In the genomic region with DNA sequence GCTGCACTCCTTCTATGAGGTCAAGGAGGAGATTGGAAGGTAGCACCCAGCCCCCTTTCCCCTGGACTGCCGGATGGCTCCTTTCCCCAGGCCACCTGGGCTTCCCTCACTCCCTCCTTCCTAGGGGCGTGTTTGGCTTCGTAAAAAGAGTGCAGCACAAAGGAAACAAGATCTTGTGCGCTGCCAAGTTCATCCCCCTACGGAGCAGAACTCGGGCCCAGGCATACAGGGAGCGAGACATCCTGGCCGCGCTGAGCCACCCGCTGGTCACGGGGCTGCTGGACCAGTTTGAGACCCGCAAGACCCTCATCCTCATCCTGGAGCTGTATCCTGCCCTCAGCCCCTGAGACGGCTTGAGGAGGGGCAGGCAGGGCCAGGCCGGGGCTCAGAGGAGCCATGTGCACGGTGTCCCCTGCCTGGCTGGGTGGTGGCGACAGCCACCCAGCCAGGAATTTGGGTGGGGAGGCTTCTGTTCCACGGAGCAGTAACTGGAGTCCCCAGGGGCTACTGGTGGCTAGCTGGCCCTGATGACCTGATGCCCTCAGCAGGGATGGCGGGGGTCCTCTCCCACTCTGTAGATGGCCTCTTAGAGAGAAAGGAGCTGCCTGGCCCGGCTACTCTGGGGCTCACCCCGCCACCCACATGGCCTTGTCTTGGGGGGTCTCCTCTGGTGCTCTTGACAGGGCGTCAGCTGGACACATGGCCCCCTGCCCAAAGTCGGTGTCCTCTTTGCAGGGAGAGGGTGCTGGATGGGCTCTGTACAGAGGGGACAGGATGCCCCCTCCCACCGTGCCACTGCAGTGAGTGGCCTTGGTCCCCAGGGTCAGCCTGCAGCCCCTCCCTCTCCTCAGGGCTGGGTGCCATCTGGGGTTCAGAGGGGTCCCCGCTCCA, we compare ENCODE assay signal across 19 cellular contexts. TPM values are rescaled to one million over a fixed set of nuclear protein-coding genes. Genes with fewer than 3 reads are reported as not detected.
DNase-seq lines count a peak whose midpoint lies in the region; ATAC-seq and TF ChIP-seq lines count a peak whose summit lies in the region.
"Had no signal": no experiment of that assay in that cellular context is flagged by ENCODE, and none has a peak within 500 bp of the region (broad histone marks: within the 10 kb centered on the region; RNA-seq: fewer than 3 reads in every experiment).

No MANE protein-coding gene starts in this region.

- 47 to 55% (median 47%) methylated on average over 23 to 24 of the region's 24 CpGs for WGBS in psoas muscle, 3 donors

- no peak overlapping the region for H3K9ac ChIP-seq in colonic mucosa (ENCODE audit: low read depth in 2 of 2, low read length in 2 of 2)

- DNase-seq in CD14-positive monocyte (ENCODE audit: low spot score) = peak; percentile 42
- peak; percentile 18 for DNase-seq in NCI-H69 (lab: John Stamatoyannopoulos, UW)
- peak; percentile 22 for DNase-seq in left cardiac atrium
- peak; percentile 20 to 54 for DNase-seq in psoas muscle
- no peak for DNase-seq in HCEC 1CT
- no peak for DNase-seq in colonic mucosa
- no peak for DNase-seq in foreskin keratinocyte
- DNase-seq in AML-193 (lab: John Stamatoyannopoulos, UW) = no peak
- DNase-seq: activated CD4-positive, alpha-beta memory T cell treated with anti-CD3 and anti-CD28 coated beads for 36 hours; activated T-cell treated with anti-CD3 and anti-CD28 coated beads, Interleukin-2, amount 50 U/mL, for 48 hours; Kasumi-1; NCI-H1092; NCI-H2081 had no signal

- no peaks in the 10 kb centered on the region for H3K4me1 Mint-ChIP-seq in CD14-positive monocyte
- H3K4me1 Mint-ChIP-seq: neural crest cell had no signal

- H3K27me3 ChIP-seq in psoas muscle (ENCODE audit: insufficient read depth in 3 of 3, low read length in 2 of 3) (no peaks in the 10 kb centered on the region), colonic mucosa (peaks cover 8% of the 10 kb centered on the region), foreskin keratinocyte (peaks cover 18% of the 10 kb centered on the region)
- H3K27me3 ChIP-seq: dorsolateral prefrontal cortex, suprapubic skin had no signal

- peaks cover 0 to 4% (median 3%) of the 10 kb centered on the region in 3 donors for H3K27me3 Mint-ChIP-seq in CD14-positive monocyte (ENCODE audit: low read depth in 3 of 3)
- H3K27me3 Mint-ChIP-seq: activated CD4-positive, alpha-beta memory T cell treated with anti-CD3 and anti-CD28 coated beads for 36 hours; activated naive CD8-positive, alpha-beta T cell; T-helper 17 cell had no signal

- intact Hi-C loops in CD14-positive monocyte (cut with micrococcal nuclease) = loop anchor here in 1 of 2 donors (10.0 kb wide), 1 partner anchor 342 kb away; no protein-coding TSS in a partner anchor
- intact Hi-C loops in left cardiac atrium (cut with DNase I) = no loop called here
- intact Hi-C loops in psoas muscle (cut with DNase I) = no loop called here
- intact Hi-C loops in colonic mucosa (cut with DNase I) = no loop called here

- ATAC-seq in left cardiac atrium (no peak), psoas muscle (no peak), foreskin keratinocyte (no peak)
- ATAC-seq: T-helper 17 cell had no signal

- H3K36me3 Mint-ChIP-seq in CD14-positive monocyte = no peaks in the 10 kb centered on the region
- H3K36me3 Mint-ChIP-seq: activated CD4-positive, alpha-beta memory T cell treated with anti-CD3 and anti-CD28 coated beads for 36 hours; activated naive CD8-positive, alpha-beta T cell had no signal

- no peak for TF ChIP-seq CTCF in CD14-positive monocyte (IDR thresholded peaks at IDR 0.05)
- no peak for TF ChIP-seq CTCF in psoas muscle (IDR thresholded peaks at IDR 0.05)
- no peak for TF ChIP-seq CTCF in colonic mucosa (IDR thresholded peaks at IDR 0.05)
- no peak for TF ChIP-seq CTCF in foreskin keratinocyte (conservative IDR thresholded peaks at IDR 0.05)

- no peaks in the 10 kb centered on the region for H3K9me3 Mint-ChIP-seq in CD14-positive monocyte
- H3K9me3 Mint-ChIP-seq: activated CD4-positive, alpha-beta memory T cell treated with anti-CD3 and anti-CD28 coated beads for 36 hours; neural crest cell had no signal

- H3K9me3 ChIP-seq in psoas muscle = no peaks in the 10 kb centered on the region
- H3K9me3 ChIP-seq in colonic mucosa = no peaks in the 10 kb centered on the region
- H3K9me3 ChIP-seq: suprapubic skin had no signal

- H3K27ac Mint-ChIP-seq in CD14-positive monocyte = no peak overlapping the region
- H3K27ac Mint-ChIP-seq: activated CD4-positive, alpha-beta memory T cell treated with anti-CD3 and anti-CD28 coated beads for 36 hours; activated naive CD8-positive, alpha-beta T cell; T-helper 17 cell had no signal

- H3K4me3 Mint-ChIP-seq in CD14-positive monocyte = no peak overlapping the region
- H3K4me3 Mint-ChIP-seq: activated CD4-positive, alpha-beta memory T cell treated with anti-CD3 and anti-CD28 coated beads for 36 hours; activated naive CD8-positive, alpha-beta T cell; neural crest cell; T-helper 17 cell had no signal

- no peak overlapping the region for H3K4me3 ChIP-seq in psoas muscle
- no peak overlapping the region for H3K4me3 ChIP-seq in colonic mucosa
- H3K4me3 ChIP-seq: dorsolateral prefrontal cortex, suprapubic skin had no signal

- H3K27ac ChIP-seq in psoas muscle (no peak overlapping the region), colonic mucosa (no peak overlapping the region), foreskin keratinocyte (no peak overlapping the region)
- H3K27ac ChIP-seq: dorsolateral prefrontal cortex, epithelial cell of prostate, suprapubic skin had no signal

- H3K36me3 ChIP-seq in psoas muscle (ENCODE audit: insufficient read depth in 1 of 2, low read depth in 1 of 2) = peaks cover 3 to 97% of the 10 kb centered on the region in 2 donors
- H3K36me3 ChIP-seq in colonic mucosa = no peaks in the 10 kb centered on the region
- H3K36me3 ChIP-seq: suprapubic skin had no signal

- H3K4me1 ChIP-seq in psoas muscle = peaks cover 12% of the 10 kb centered on the region
- no peaks in the 10 kb centered on the region for H3K4me1 ChIP-seq in colonic mucosa
- no peaks in the 10 kb centered on the region for H3K4me1 ChIP-seq in foreskin keratinocyte
- H3K4me1 ChIP-seq: suprapubic skin had no signal

RNA-seq across cellular contexts. Expression of a gene that starts 39.5 kb away (rescaled TPM):
- polyA plus RNA-seq in CD14-positive monocyte (1 to 10 TPM; 9.1 to 9.4 TPM), psoas muscle (1 to 10 TPM; 3.1 to 6.3 (median 3.6) TPM), foreskin keratinocyte (20.9 and 25.4 TPM in 2 replicates)
- total RNA-seq in left cardiac atrium (1 to 10 TPM; 9.0 to 9.5 TPM), psoas muscle (1 to 10 TPM; 2.8 to 4.5 (median 4.0) TPM), colonic mucosa (10 to 100 TPM; 38.1 to 48.9 TPM), foreskin keratinocyte (27.0 and 28.4 TPM in 2 replicates)

RNA-seq across cellular contexts. Expression of a gene that starts 49.6 kb away (rescaled TPM):
- polyA plus RNA-seq in CD14-positive monocyte (not detected), psoas muscle (under 1 TPM in 1 of 3 donors, not detected in 2; 0.03 TPM), foreskin keratinocyte (0.62 and 0.65 TPM in 2 replicates)
- total RNA-seq in left cardiac atrium (under 1 TPM; 0.42 to 0.88 TPM), psoas muscle (not detected), colonic mucosa (under 1 TPM in 1 of 2 donors, not detected in 1; 0.21 TPM), foreskin keratinocyte (0.68 and 0.81 TPM in 2 replicates)

Comparison
In these comparisons a context has a peak if more than half of its experiments do, and no peak if none do; other contexts are left out.
1. DNase-seq: peak in CD14-positive monocyte (single experiment), NCI-H69 (single experiment), left cardiac atrium (single experiment) and psoas muscle (2 of 2); none in HCEC 1CT (single experiment), colonic mucosa (single experiment), foreskin keratinocyte (0 of 2) and AML-193 (0 of 2).